In genomic region chr1:161731241-161731640, GRCh38 we compare ENCODE assay signal across 27 cellular contexts. TPM values are rescaled to one million over a fixed set of nuclear protein-coding genes. Genes with fewer than 3 reads are reported as not detected.
DNase-seq lines count a peak whose midpoint lies in the region; ATAC-seq and TF ChIP-seq lines count a peak whose summit lies in the region.
"Had no signal": no experiment of that assay in that cellular context is flagged by ENCODE, and none has a peak within 500 bp of the region (broad histone marks: within the 10 kb centered on the region; RNA-seq: fewer than 3 reads in every experiment).

No MANE protein-coding gene starts in this region.

- H4K8ac ChIP-seq in IMR-90 (ENCODE audit: low read depth in 2 of 2, low read length in 2 of 2) (no peak overlapping the region), trophoblast cell (ENCODE audit: low read depth, low read length) (no peak overlapping the region)

- no peaks in the 10 kb centered on the region for H3F3A ChIP-seq in GM23338 (replicated peaks; ENCODE audit: low read depth)

- H2AFZ ChIP-seq in GM23338 (peak overlapping the region; percentile 19; the same call in 1 of the 2 replicates), IMR-90 (replicated peaks; ENCODE audit: low read length, poor library complexity) (no peak overlapping the region), trophoblast cell (ENCODE audit: insufficient read depth, low read length, poor library complexity) (no peak overlapping the region)

- H3K79me2 ChIP-seq in GM23338 (replicated peaks; ENCODE audit: insufficient read depth): no peaks in the 10 kb centered on the region
- peaks cover 8% of the 10 kb centered on the region for H3K79me2 ChIP-seq in trophoblast cell (ENCODE audit: control insufficient read depth, insufficient read depth, low read length, poor library complexity)

- H4K12ac ChIP-seq in trophoblast cell (ENCODE audit: low read depth, low read length): no peak overlapping the region

- no peak overlapping the region for H3K4me3 Mint-ChIP-seq in GM23338
- H3K4me3 Mint-ChIP-seq: CD4-positive, alpha-beta memory T cell had no signal

- TF ChIP-seq POLR2A in IMR-90 (IDR thresholded peaks at IDR 0.05; ENCODE audit: low read depth, low read length): no peak

- H3K4me3 ChIP-seq in GM23338 (no peak overlapping the region), IMR-90 (ENCODE audit: insufficient read depth, low read depth, low read length) (no peak overlapping the region), SJCRH30 (no peak overlapping the region), trophoblast cell (ENCODE audit: low read depth, low read length) (no peak overlapping the region)
- H3K4me3 ChIP-seq: A549, GM12878, MG63 had no signal

- no peak for TF ChIP-seq CTCF in GM23338 (conservative IDR thresholded peaks at IDR 0.05; ENCODE audit: low read depth in 2 of 2)
- TF ChIP-seq CTCF in IMR-90 (conservative IDR thresholded peaks at IDR 0.05; ENCODE audit: low read depth, low read length): no peak

- peak overlapping the region; percentile 56; the same call in 1 of the 3 replicates for H2BK15ac ChIP-seq in IMR-90 (ENCODE audit: low read depth, low read length)

- H3K9ac ChIP-seq in IMR-90 (ENCODE audit: low read depth, low read length) (no peak overlapping the region), trophoblast cell (ENCODE audit: low read length) (no peak overlapping the region)

- H3K79me1 ChIP-seq in IMR-90 (ENCODE audit: low read depth in 1 of 2, low read length in 2 of 2) (no peaks in the 10 kb centered on the region), trophoblast cell (ENCODE audit: low read length) (peaks cover 12% of the 10 kb centered on the region)

- H4K91ac ChIP-seq in IMR-90 (ENCODE audit: insufficient read depth, low read depth, low read length) (no peak overlapping the region), trophoblast cell (ENCODE audit: low read depth, low read length) (no peak overlapping the region)

- no peak for TF ChIP-seq RAD21 in IMR-90 (IDR thresholded peaks at IDR 0.05; ENCODE audit: low read length)

- peak overlapping the region; percentile 33 for H2BK5ac ChIP-seq in IMR-90 (ENCODE audit: low read depth, low read length, poor library complexity, severe bottlenecking)
- H2BK5ac ChIP-seq in trophoblast cell (ENCODE audit: low read depth, low read length, poor library complexity): no peak overlapping the region

- H2BK12ac ChIP-seq in trophoblast cell (ENCODE audit: low read length): peak overlapping the region; percentile 8

- H3K4me1 ChIP-seq in GM23338 (ENCODE audit: insufficient read depth): peaks cover 22% of the 10 kb centered on the region
- peaks cover 3% of the 10 kb centered on the region for H3K4me1 ChIP-seq in IMR-90 (ENCODE audit: control insufficient read depth, insufficient read depth, low read length)
- H3K4me1 ChIP-seq in SJCRH30: peaks cover 32% of the 10 kb centered on the region
- H3K4me1 ChIP-seq in trophoblast cell (ENCODE audit: control insufficient read depth in 1 of 2, insufficient read depth in 2 of 2, low read length in 2 of 2): peaks cover 6 to 8% of the 10 kb centered on the region in 2 experiments
- H3K4me1 ChIP-seq: Caco-2 had no signal

- H3K27me3 ChIP-seq in GM23338 (ENCODE audit: insufficient read depth): peaks cover 22% of the 10 kb centered on the region
- H3K27me3 ChIP-seq in IMR-90 (ENCODE audit: control insufficient read depth, insufficient read depth, low read length): no peaks in the 10 kb centered on the region
- H3K27me3 ChIP-seq in SJCRH30: no peaks in the 10 kb centered on the region
- H3K27me3 ChIP-seq in trophoblast cell (ENCODE audit: insufficient read depth, low read length): no peaks in the 10 kb centered on the region
- H3K27me3 ChIP-seq: MG63 had no signal

- peaks cover 14% of the 10 kb centered on the region for H3K27me3 Mint-ChIP-seq in GM23338 (ENCODE audit: insufficient read depth, low read depth, poor library complexity)

- H3K18ac ChIP-seq in IMR-90 (ENCODE audit: low read depth, low read length) (no peak overlapping the region), trophoblast cell (ENCODE audit: low read length) (no peak overlapping the region)

- H4K5ac ChIP-seq in IMR-90 (ENCODE audit: low read depth, low read length): no peak overlapping the region

- H3K56ac ChIP-seq in IMR-90 (ENCODE audit: extremely low read depth, insufficient read depth, low read length): no peak overlapping the region

- H2AK5ac ChIP-seq in IMR-90 (ENCODE audit: low read depth, low read length) (no peak overlapping the region), trophoblast cell (ENCODE audit: low read length) (no peak overlapping the region)

- 0 out of 2 replicates have a peak overlapping the region, but pooled peaks have one; percentile 22 for H3K4ac ChIP-seq in IMR-90 (ENCODE audit: low read depth, low read length)
- H3K4ac ChIP-seq in trophoblast cell (ENCODE audit: low read depth, low read length): no peak overlapping the region

- H3K4me1 Mint-ChIP-seq in GM23338: peaks cover 36% of the 10 kb centered on the region

- H3K27ac Mint-ChIP-seq in GM23338: no peak overlapping the region

- no peaks in the 10 kb centered on the region for H3K9me3 Mint-ChIP-seq in GM23338
- H3K9me3 Mint-ChIP-seq: CD4-positive, alpha-beta memory T cell had no signal

- peaks cover 3% of the 10 kb centered on the region for H3K9me1 ChIP-seq in IMR-90 (ENCODE audit: insufficient read depth, low read length)

- BruUV-seq in IMR-90 (replicated peaks; lab: Mats Ljungman, UMichigan): no TSS peak

- H2BK20ac ChIP-seq in IMR-90 (ENCODE audit: low read depth, low read length): peak overlapping the region; percentile 34; the same call in 1 of the 2 replicates

- POLR2A ChIA-PET in IMR-90 (lab: Charles Lee; ENCODE audit: unreplicated experiment): no interaction called here

- H4K20me1 ChIP-seq in GM23338 (replicated peaks; ENCODE audit: insufficient read depth) (no peaks in the 10 kb centered on the region), IMR-90 (ENCODE audit: insufficient read depth, low read length) (no peaks in the 10 kb centered on the region)

- H3K4me2 ChIP-seq in GM23338: peak overlapping the region; percentile 35; the same call in 1 of the 2 replicates
- H3K4me2 ChIP-seq in IMR-90 (ENCODE audit: low read depth, low read length): no peak overlapping the region
- H3K4me2 ChIP-seq in trophoblast cell (ENCODE audit: low read length): no peak overlapping the region
- H3K4me2 ChIP-seq: A549 had no signal

- H3K36me3 Mint-ChIP-seq in GM23338 (ENCODE audit: low read depth): no peaks in the 10 kb centered on the region

- H3K27ac ChIP-seq in GM23338 (ENCODE audit: low read depth) (no peak overlapping the region), IMR-90 (ENCODE audit: insufficient read depth, low read length) (no peak overlapping the region), SJCRH30 (peak overlapping the region; percentile 100; the same call in 1 of the 2 replicates), trophoblast cell (ENCODE audit: low read depth, low read length) (no peak overlapping the region)
- H3K27ac ChIP-seq: A549 had no signal

- no CpG with 5 or more reads among the region's 6 CpGs for WGBS in IMR-90 (ENCODE audit: extremely low coverage in 2 of 2, insufficient read length in 1 of 2), 2 experiments
- WGBS in trophoblast cell (ENCODE audit: extremely low coverage, insufficient coverage, insufficient read length): no CpG with 5 or more reads among the region's 6 CpGs

- ATAC-seq in GM23338 (no peak), IMR-90 (ENCODE audit: low read depth) (no peak)
- ATAC-seq: A549, GM12878, SK-N-SH treated with all-trans-retinoic acid at 6 μM for 48 hours had no signal

- H3K9me3 ChIP-seq in IMR-90 (ENCODE audit: control insufficient read depth, insufficient read depth, low read length) (no peaks in the 10 kb centered on the region), SJCRH30 (replicated peaks) (no peaks in the 10 kb centered on the region), trophoblast cell (ENCODE audit: insufficient read depth, low read depth, low read length) (no peaks in the 10 kb centered on the region)
- H3K9me3 ChIP-seq: A549, Caco-2, MG63 had no signal

- no peak overlapping the region for H3K23ac ChIP-seq in IMR-90 (ENCODE audit: low read depth, low read length)
- H3K23ac ChIP-seq in trophoblast cell (ENCODE audit: low read length): no peak overlapping the region

- no peaks in the 10 kb centered on the region for H3K36me3 ChIP-seq in GM23338 (ENCODE audit: insufficient read depth)
- H3K36me3 ChIP-seq in IMR-90 (ENCODE audit: control insufficient read depth, insufficient read depth, low read length): no peaks in the 10 kb centered on the region
- H3K36me3 ChIP-seq in SJCRH30: no peaks in the 10 kb centered on the region
- H3K36me3 ChIP-seq in trophoblast cell (ENCODE audit: control insufficient read depth in 1 of 2, insufficient read depth in 2 of 2, low read length in 2 of 2): no peaks in the 10 kb centered on the region
- H3K36me3 ChIP-seq: MG63 had no signal

- intact Hi-C loops in IMR-90 (cut with micrococcal nuclease): loop anchor here (10.0 kb wide), 1 partner anchor 166 kb away; no protein-coding TSS in a partner anchor

- CTCF ChIA-PET in IMR-90 (lab: Yijun Ruan, JAX): no interaction called here

- no peaks in the 10 kb centered on the region for H3K9me2 ChIP-seq in GM23338 (ENCODE audit: insufficient read depth)

- DNase-seq in GM23338 (ENCODE audit: low spot score) (no peak), IMR-90 (no peak), SJCRH30 (no peak), trophoblast cell (no peak), T1000 (lab: John Stamatoyannopoulos, UW) (no peak), amniotic stem cell (lab: John Stamatoyannopoulos, UW) (no peak), COLO829 (ENCODE audit: low spot score) (no peak)
- DNase-seq: AML-193; C1 segment of cervical spinal cord; Caco-2; CD4-positive, alpha-beta memory T cell; DMS79; EL; GDM1; GOT3; HCEC 1CT; KBM-7; MG63; NCI-H1105 treated with DMSO at 0.1 percent for 48 hours; NCI-H1694; NCI-H2081; NCI-H2227 treated with DMSO at 0.1 percent for 48 hours; NCI-H526 treated with DMSO at 0.1 percent for 48 hours had no signal

- H2AK9ac ChIP-seq in IMR-90 (replicated peaks; ENCODE audit: low read depth, low read length, poor library complexity): no peak overlapping the region

- no peak overlapping the region; the same call in 1 of the 2 replicates for H2BK120ac ChIP-seq in IMR-90 (ENCODE audit: low read depth, low read length)
- H2BK120ac ChIP-seq in trophoblast cell (ENCODE audit: insufficient read depth, low read length, poor library complexity): no peak overlapping the region

- dilution Hi-C loops in IMR-90 (cut with HindIII; ENCODE audit: low sequenced_read_pairs, unreplicated experiment): no loop called here

- in situ Hi-C loops in IMR-90 (cut with MboI; ENCODE audit: low sequenced_read_pairs): loop anchor here (10.0 to 25.0 kb wide), 2 partner anchors 94 to 186 kb away; partner anchors contain the start of genes FCGR3A and FCGR3B

- no peak overlapping the region for H3K14ac ChIP-seq in IMR-90 (replicated peaks; ENCODE audit: low read depth, low read length)
- H3K14ac ChIP-seq in trophoblast cell (ENCODE audit: low read length): no peak overlapping the region

RNA-seq across cellular contexts. Expression of gene FCRLB, which starts 9.9 kb away (rescaled TPM):
- total RNA-seq in GM23338 (2014; rRNA removed; shearing (Covaris generic)): 0.56 TPM in 1 of 2 replicates, not detected in the other
- 0.37 and 0.47 TPM in 2 replicates for polyA plus RNA-seq in GM23338 (2016; fragmentation: Nextera tagmentation; extraction: Ambion mirVana)
- total RNA-seq in IMR-90 (2012; rRNA removed): 0.90 and 1.1 TPM in 2 replicates
- 2.2 and 2.9 TPM in 2 replicates for polyA plus RNA-seq in IMR-90 (2012; rRNA removed)
- polyA plus RNA-seq in IMR-90 (2012; cell fraction: cytosol; rRNA removed): 1.5 and 1.9 TPM in 2 replicates
- polyA plus RNA-seq in IMR-90 (2012; cell fraction: nucleus; rRNA removed; ENCODE audit: low replicate concordance): 0.85 and 2.0 TPM in 2 replicates
- 5.9 and 6.2 TPM in 2 replicates for total RNA-seq in SJCRH30 (2014; rRNA removed; shearing (Covaris generic))
- 0.45 and 0.47 TPM in 2 replicates for polyA plus RNA-seq in trophoblast cell (2013)

RNA-seq across cellular contexts. Expression of gene DUSP12, which starts 18.3 kb away (rescaled TPM):
- 37.0 and 37.2 TPM in 2 replicates for total RNA-seq in GM23338 (2014; rRNA removed; shearing (Covaris generic))
- 26.9 and 28.4 TPM in 2 replicates for polyA plus RNA-seq in GM23338 (2016; fragmentation: Nextera tagmentation; extraction: Ambion mirVana)
- 31.5 and 31.7 TPM in 2 replicates for total RNA-seq in IMR-90 (2012; rRNA removed)
- polyA plus RNA-seq in IMR-90 (2012; rRNA removed): 35.6 and 39.2 TPM in 2 replicates
- polyA plus RNA-seq in IMR-90 (2012; cell fraction: cytosol; rRNA removed): 22.3 and 27.3 TPM in 2 replicates
- polyA plus RNA-seq in IMR-90 (2012; cell fraction: nucleus; rRNA removed; ENCODE audit: low replicate concordance): 22.1 and 22.2 TPM in 2 replicates
- 51.5 and 54.7 TPM in 2 replicates for total RNA-seq in SJCRH30 (2014; rRNA removed; shearing (Covaris generic))
- polyA plus RNA-seq in trophoblast cell (2013): 24.5 and 26.5 TPM in 2 replicates

RNA-seq across cellular contexts. Expression of gene FCRLA, which starts 24.2 kb away (rescaled TPM):
- total RNA-seq in GM23338 (2014; rRNA removed; shearing (Covaris generic)): not detected in 2 replicates
- 0.24 and 0.50 TPM in 2 replicates for polyA plus RNA-seq in GM23338 (2016; fragmentation: Nextera tagmentation; extraction: Ambion mirVana)
- total RNA-seq in IMR-90 (2012; rRNA removed): 0.28 and 0.36 TPM in 2 replicates
- polyA plus RNA-seq in IMR-90 (2012; rRNA removed): 0.36 and 0.46 TPM in 2 replicates
- polyA plus RNA-seq in IMR-90 (2012; cell fraction: cytosol; rRNA removed): 0.13 and 0.21 TPM in 2 replicates
- 0.06 and 0.11 TPM in 2 replicates for polyA plus RNA-seq in IMR-90 (2012; cell fraction: nucleus; rRNA removed; ENCODE audit: low replicate concordance)
- total RNA-seq in SJCRH30 (2014; rRNA removed; shearing (Covaris generic)): 164 and 168 TPM in 2 replicates
- polyA plus RNA-seq in trophoblast cell (2013): not detected in 2 replicates
- total RNA-seq: Caco-2; CD4-positive, alpha-beta memory T cell; HT-29 had no signal

RNA-seq across cellular contexts. Expression of gene ATF6, which starts 34.9 kb away (rescaled TPM):
- total RNA-seq in GM23338 (2014; rRNA removed; shearing (Covaris generic)): 9.7 and 13.5 TPM in 2 replicates
- polyA plus RNA-seq in GM23338 (2016; fragmentation: Nextera tagmentation; extraction: Ambion mirVana) (4.0 and 5.0 TPM in 2 replicates), IMR-90 (2012; rRNA removed) (11.5 and 12.2 TPM in 2 replicates)
- 17.6 and 17.8 TPM in 2 replicates for total RNA-seq in IMR-90 (2012; rRNA removed)
- polyA plus RNA-seq in IMR-90 (2012; cell fraction: cytosol; rRNA removed): 3.0 and 4.1 TPM in 2 replicates
- polyA plus RNA-seq in IMR-90 (2012; cell fraction: nucleus; rRNA removed; ENCODE audit: low replicate concordance): 1.2 and 6.3 TPM in 2 replicates
- total RNA-seq in SJCRH30 (2014; rRNA removed; shearing (Covaris generic)): 25.3 and 25.9 TPM in 2 replicates
- polyA plus RNA-seq in trophoblast cell (2013): 26.8 and 28.0 TPM in 2 replicates

Comparison
In these comparisons a context has a peak if more than half of its experiments do, and no peak if none do; other contexts are left out.
1. RNA of gene FCRLA, which starts 24.2 kb away (total RNA-seq): 164 to 168 TPM in SJCRH30; 0.28 to 0.36 TPM in IMR-90 and not detected in GM23338; every median in the first group is over 100 times any median in the second.